In genomic region chr5:32228816-32229215, GRCh38 we compare ENCODE assay signal across 20 cellular contexts. TPM values are rescaled to one million over a fixed set of nuclear protein-coding genes. Genes with fewer than 3 reads are reported as not detected.
A peak's percentile ranks its signal among the peaks of the same experiment; 100 is the strongest.
DNase-seq lines count a peak whose midpoint lies in the region; ATAC-seq, FAIRE-seq and TF ChIP-seq lines count a peak whose summit lies in the region.
"Had no signal": no experiment of that assay in that cellular context is flagged by ENCODE, and none has a peak within 500 bp of the region (broad histone marks: within the 10 kb centered on the region; RNA-seq: fewer than 3 reads in every experiment).

No MANE protein-coding gene starts in this region.

- TF ChIP-seq RAD21 in liver (IDR thresholded peaks at IDR 0.05) (no peak), HepG2 (CRISPR knock-in tag; IDR thresholded peaks at IDR 0.05) (no peak)

- H3K9ac ChIP-seq in liver (ENCODE audit: low read depth in 1 of 2, low read length in 2 of 2): no peak overlapping the region
- H3K9ac ChIP-seq in HepG2 (ENCODE audit: insufficient read depth, low read depth, low read length): no peak overlapping the region

- CTCF ChIA-PET in HepG2 (lab: Yijun Ruan, JAX; ENCODE audit: low intra/inter-chr PET ratio, low total read pairs): no interaction called here

- H4K20me1 ChIP-seq in HepG2 (ENCODE audit: insufficient read depth, low read length) (no peaks in the 10 kb centered on the region), osteoblast (ENCODE audit: insufficient read depth, low read length) (peaks cover 6% of the 10 kb centered on the region)

- H3K27ac ChIP-seq in liver (ENCODE audit: low read depth in 1 of 2, low read length in 2 of 2) (peak overlapping the region; percentile 19 to 57), HepG2 (ENCODE audit: extremely low read length, insufficient read depth, low read length) (no peak overlapping the region), VCaP (peak overlapping the region; percentile 97), right lobe of liver (peak overlapping the region in 2 of 3 donors; percentile 42 to 69), osteoblast (ENCODE audit: low read depth, low read length) (no peak overlapping the region)
- H3K27ac ChIP-seq: Peyer's patch had no signal

- intact Hi-C loops in HepG2 (cut with micrococcal nuclease; ENCODE audit: unreplicated experiment): no loop called here
- intact Hi-C loops in right lobe of liver (cut with DNase I): no loop called here

- no peaks in the 10 kb centered on the region for H3K27me3 ChIP-seq in liver (ENCODE audit: control insufficient read depth in 4 of 4, insufficient read depth in 4 of 4, low read length in 3 of 4)
- H3K27me3 ChIP-seq in HepG2 (ENCODE audit: control insufficient read depth in 1 of 2, insufficient read depth in 2 of 2, low read length in 2 of 2): no peaks in the 10 kb centered on the region
- H3K27me3 ChIP-seq in right lobe of liver: no peaks in the 10 kb centered on the region
- H3K27me3 ChIP-seq in osteoblast (ENCODE audit: insufficient read depth, low read length): no peaks in the 10 kb centered on the region
- H3K27me3 ChIP-seq: BE2C, Peyer's patch had no signal

- in situ Hi-C loops in HepG2 (cut with HindIII; ENCODE audit: extremely low pct_ligation_motif_present, low pct_unique_long_range_greater_than_20kb): no loop called here

- no peak for DNase-seq in HepG2 (ENCODE audit: low spot score)
- no peak for DNase-seq in right lobe of liver
- DNase-seq in stimulated activated effector memory CD8-positive, alpha-beta T cell treated with anti-CD3 and anti-CD28 coated beads, Interleukin-12 subunit alpha, Interleukin-12 subunit beta, amount 100 ng/mL, for 72 hours (ENCODE audit: low spot score in 2 of 2): no peak
- DNase-seq in NCI-H1417 (lab: John Stamatoyannopoulos, UW): no peak
- no peak for DNase-seq in osteoblast (ENCODE audit: insufficient read length, low spot score, missing footprints)
- DNase-seq: BE2C, DMS79, Karpas-422, MV-4-11, NCI-H1105 treated with DMSO at 0.1 percent for 48 hours, NCI-H1694 treated with DMSO at 0.1 percent for 48 hours, NCI-H2081 treated with DMSO at 0.1 percent for 48 hours, NCI-H446, NCI-H526, Peyer's patch had no signal

- FAIRE-seq in HepG2 (lab: Jason Lieb, UNC): no peak
- FAIRE-seq: GM12878 had no signal

- H2AFZ ChIP-seq in HepG2 (ENCODE audit: low read length) (no peak overlapping the region), osteoblast (ENCODE audit: low read length) (no peak overlapping the region)

- TF ChIP-seq POLR2A in HepG2 (IDR thresholded peaks at IDR 0.05; ENCODE audit: insufficient read depth in 1 of 2, low read depth in 2 of 2, low read length in 2 of 2) (no peak), right lobe of liver (IDR thresholded peaks at IDR 0.05) (no peak)

- no peaks in the 10 kb centered on the region for H3K9me3 ChIP-seq in liver (ENCODE audit: control insufficient read depth in 4 of 4, low read length in 3 of 4)
- H3K9me3 ChIP-seq in HepG2 (ENCODE audit: low read length): no peaks in the 10 kb centered on the region
- no peaks in the 10 kb centered on the region for H3K9me3 ChIP-seq in right lobe of liver
- H3K9me3 ChIP-seq in osteoblast (ENCODE audit: low read depth, low read length): no peaks in the 10 kb centered on the region
- H3K9me3 ChIP-seq: BE2C, HAP-1, Peyer's patch had no signal

- WGBS in liver: 90% methylated on average over 12 of the region's 12 CpGs
- 97% methylated on average over 12 of the region's 12 CpGs for WGBS in HepG2 (ENCODE audit: low lambda C conversion rate)
- WGBS in right lobe of liver (ENCODE audit: insufficient coverage, low coverage, low lambda C conversion rate, missing lambda C conversion rate): 95% methylated on average over 8 of the region's 12 CpGs

- no peak for TF ChIP-seq EP300 in HepG2 (IDR thresholded peaks at IDR 0.05; ENCODE audit: low read depth in 2 of 2, low read length in 2 of 2)
- no peak for TF ChIP-seq EP300 in HepG2 (CRISPR knock-in tag; IDR thresholded peaks at IDR 0.05; ENCODE audit: borderline replicate concordance)

- BruUV-seq in HepG2 (replicated peaks; lab: Mats Ljungman, UMichigan): no TSS peak

- H3K36me3 ChIP-seq in liver (ENCODE audit: control insufficient read depth in 4 of 4, insufficient read depth in 3 of 4, low read depth in 1 of 4, low read length in 3 of 4) (peaks cover 0 to 4% (median 0%) of the 10 kb centered on the region in 4 donors), HepG2 (replicated peaks in 1 of 2; ENCODE audit: control insufficient read depth in 1 of 2, insufficient read depth in 2 of 2, low read length in 2 of 2) (peaks cover 10 to 38% of the 10 kb centered on the region in 2 experiments), right lobe of liver (no peaks in the 10 kb centered on the region), osteoblast (ENCODE audit: insufficient read depth, low read length) (peaks cover 12% of the 10 kb centered on the region)
- H3K36me3 ChIP-seq: HAP-1 had no signal

- peaks cover 14% of the 10 kb centered on the region for H3K4me1 Mint-ChIP-seq in stimulated activated effector memory CD8-positive, alpha-beta T cell treated with anti-CD3 and anti-CD28 coated beads, Interleukin-12 subunit alpha, Interleukin-12 subunit beta, amount 100 ng/mL, for 72 hours

- H3K9me3 Mint-ChIP-seq in stimulated activated effector memory CD8-positive, alpha-beta T cell treated with anti-CD3 and anti-CD28 coated beads, Interleukin-12 subunit alpha, Interleukin-12 subunit beta, amount 100 ng/mL, for 72 hours: no peaks in the 10 kb centered on the region

- no peak for TF ChIP-seq CTCF in liver (IDR thresholded peaks at IDR 0.05; ENCODE audit: low read depth, low read length, missing input control)
- no peak for TF ChIP-seq CTCF in HepG2 (CRISPR knock-in tag; IDR thresholded peaks at IDR 0.05)
- no peak for TF ChIP-seq CTCF in VCaP (conservative IDR thresholded peaks at IDR 0.05)
- TF ChIP-seq CTCF in right lobe of liver (IDR thresholded peaks at IDR 0.05): no peak
- TF ChIP-seq CTCF in osteoblast (IDR thresholded peaks at IDR 0.05; ENCODE audit: extremely low read depth, low read depth, low read length): no peak

- H3K79me2 ChIP-seq in HepG2 (ENCODE audit: insufficient read depth, low read length) (peaks cover 3% of the 10 kb centered on the region), osteoblast (ENCODE audit: insufficient read depth, low read length) (no peaks in the 10 kb centered on the region)

- H3K4me2 ChIP-seq in HepG2 (ENCODE audit: low read depth, low read length): no peak overlapping the region
- H3K4me2 ChIP-seq in osteoblast (ENCODE audit: insufficient read depth, low read length): no peak overlapping the region

- no peak overlapping the region for H3K4me3 Mint-ChIP-seq in stimulated activated effector memory CD8-positive, alpha-beta T cell treated with anti-CD3 and anti-CD28 coated beads, Interleukin-12 subunit alpha, Interleukin-12 subunit beta, amount 100 ng/mL, for 72 hours

- H3K4me3 ChIP-seq in liver (ENCODE audit: low read depth in 1 of 3, low read length in 3 of 3) (no peak overlapping the region), HepG2 (replicated peaks in 1 of 3; ENCODE audit: insufficient read depth in 1 of 3, low read depth in 2 of 3, low read length in 3 of 3) (no peak overlapping the region), right lobe of liver (no peak overlapping the region), osteoblast (ENCODE audit: insufficient read depth, low read length) (no peak overlapping the region)
- H3K4me3 ChIP-seq: GM12878, HAP-1, Peyer's patch had no signal

- peak overlapping the region; percentile 73 for H3K27ac Mint-ChIP-seq in stimulated activated effector memory CD8-positive, alpha-beta T cell treated with anti-CD3 and anti-CD28 coated beads, Interleukin-12 subunit alpha, Interleukin-12 subunit beta, amount 100 ng/mL, for 72 hours

- ATAC-seq in HepG2 (no peak), right lobe of liver (no peak), HG02870 (IDR thresholded peaks at IDR 0.05; ENCODE audit: unreplicated experiment) (no peak)
- ATAC-seq in stimulated activated effector memory CD8-positive, alpha-beta T cell treated with anti-CD3 and anti-CD28 coated beads, Interleukin-12 subunit alpha, Interleukin-12 subunit beta, amount 100 ng/mL, for 72 hours: no peak
- ATAC-seq: GM12878 had no signal

- H3K36me3 Mint-ChIP-seq in stimulated activated effector memory CD8-positive, alpha-beta T cell treated with anti-CD3 and anti-CD28 coated beads, Interleukin-12 subunit alpha, Interleukin-12 subunit beta, amount 100 ng/mL, for 72 hours: peaks cover 45% of the 10 kb centered on the region

- POLR2A ChIA-PET in HepG2 (lab: Yijun Ruan, JAX): no interaction called here

- H3K4me1 ChIP-seq in liver (ENCODE audit: control insufficient read depth in 4 of 4, insufficient read depth in 4 of 4, low read length in 3 of 4): peaks cover 9 to 37% (median 27%) of the 10 kb centered on the region in 4 donors
- H3K4me1 ChIP-seq in HepG2 (ENCODE audit: insufficient read depth, low read length): peaks cover 46% of the 10 kb centered on the region
- peaks cover 0 to 45% (median 22%) of the 10 kb centered on the region in 4 donors for H3K4me1 ChIP-seq in right lobe of liver
- peaks cover 25% of the 10 kb centered on the region for H3K4me1 ChIP-seq in osteoblast (ENCODE audit: insufficient read depth, low read length)
- H3K4me1 ChIP-seq: BE2C had no signal

RNA-seq across cellular contexts. Expression of gene GOLPH3, which starts 54.7 kb away (rescaled TPM):
- total RNA-seq in liver: 100 to 1,000 TPM in 1 of 2 donors, 10 to 100 TPM in 1; 70.5 to 116 TPM
- 10 to 100 TPM; 64.1 to 66.5 TPM for polyA plus RNA-seq in liver
- 84.5 and 102 TPM in 2 replicates for total RNA-seq in HepG2 (2016; rRNA removed; fragmentation: Illumina TruSeq; extraction: Trizol)
- total RNA-seq in HepG2 (2016; cell fraction: cytosol; rRNA removed; fragmentation: Illumina TruSeq; extraction: Trizol; ENCODE audit: low read depth): 20.7 and 21.6 TPM in 2 replicates
- total RNA-seq in HepG2 (2016; cell fraction: insoluble cytoplasmic fraction; rRNA removed; fragmentation: Illumina TruSeq; extraction: Trizol): 86.0 and 93.9 TPM in 2 replicates
- 76.0 and 82.4 TPM in 2 replicates for total RNA-seq in HepG2 (2016; cell fraction: membrane; rRNA removed; fragmentation: Illumina TruSeq; extraction: Trizol)
- total RNA-seq in HepG2 (2016; cell fraction: nucleus; rRNA removed; fragmentation: Illumina TruSeq; extraction: Trizol): 42.1 and 43.2 TPM in 2 replicates
- 52.5 and 59.5 TPM in 2 replicates for polyA plus RNA-seq in HepG2 (2011; rRNA removed)
- 36.8 and 52.8 TPM in 2 replicates for polyA plus RNA-seq in HepG2 (2011; cell fraction: cytosol; rRNA removed)
- polyA plus RNA-seq in HepG2 (2011; cell fraction: nucleus; rRNA removed): 22.0 TPM in 2 replicates
- 57.7 and 69.6 TPM in 2 replicates for polyA plus RNA-seq in HepG2 (2012)
- 12.8 and 16.5 TPM in 2 replicates for polyA plus RNA-seq in HepG2 (2016; cell fraction: cytosol; fragmentation: Illumina TruSeq; extraction: Trizol; ENCODE audit: low read depth)
- polyA plus RNA-seq in HepG2 (2016; cell fraction: insoluble cytoplasmic fraction; fragmentation: Illumina TruSeq; extraction: Trizol; ENCODE audit: low read depth): 135 and 138 TPM in 2 replicates
- 56.5 and 60.8 TPM in 2 replicates for polyA plus RNA-seq in HepG2 (2016; cell fraction: membrane; fragmentation: Illumina TruSeq; extraction: Trizol; ENCODE audit: low read depth)
- polyA plus RNA-seq in HepG2 (2016; cell fraction: nucleus; fragmentation: Illumina TruSeq; extraction: Trizol; ENCODE audit: insufficient read depth, low read depth): 72.8 and 76.3 TPM in 2 replicates
- polyA minus RNA-seq in HepG2 (2011; rRNA and poly(A)+ RNA removed; ENCODE audit: low replicate concordance): 91.4 and 138 TPM in 2 replicates
- polyA minus RNA-seq in HepG2 (2011; cell fraction: cytosol; rRNA and poly(A)+ RNA removed): 69.1 and 70.2 TPM in 2 replicates
- polyA minus RNA-seq in HepG2 (2011; cell fraction: nucleus; rRNA and poly(A)+ RNA removed): 52.3 and 58.3 TPM in 2 replicates
- total RNA-seq in right lobe of liver: 100 to 1,000 TPM in 3 of 6 experiments, 10 to 100 TPM in 3; 59.1 to 141 (median 95.9) TPM
- 83.2 and 88.7 TPM in 2 replicates for total RNA-seq in osteoblast

Comparison
In these comparisons a context has a peak if more than half of its experiments do, and no peak if none do; other contexts are left out.
1. H3K27ac ChIP-seq: peak in liver (2 of 2), VCaP (single experiment) and right lobe of liver (2 of 3); none in HepG2 (single experiment) and osteoblast (single experiment).